In genomic region chr12:55723516-55724225, GRCh38 we compare ENCODE assay signal across 2 cellular contexts.
TF ChIP-seq lines count a peak whose summit lies in the region.

No MANE protein-coding gene starts in this region.

TF ChIP-seq in HCT116, 20 proteins besides CTCF, POLR2A, EP300 and RAD21:
- TF ChIP-seq MAX (IDR thresholded peaks at IDR 0.05) (no peak), ZNF274 (IDR thresholded peaks at IDR 0.05; ENCODE audit: low read depth, low read length) (no peak), SRF (IDR thresholded peaks at IDR 0.05; ENCODE audit: low read depth) (no peak), ZFX (IDR thresholded peaks at IDR 0.05) (no peak), CEBPB (IDR thresholded peaks at IDR 0.05; ENCODE audit: low read depth) (no peak)

TF ChIP-seq in K562, 482 proteins besides CTCF, POLR2A, EP300 and RAD21:
- TF ChIP-seq PPARD (CRISPR knock-in tag; IDR thresholded peaks at IDR 0.05) (no peak), SIRT6 (IDR thresholded peaks at IDR 0.05; ENCODE audit: low read depth, low read length) (peak; percentile 75), SAP30 (IDR thresholded peaks at IDR 0.05; ENCODE audit: borderline replicate concordance, insufficient read depth, low read depth, low read length, poor library complexity, severe bottlenecking) (no peak), POLR2G (IDR thresholded peaks at IDR 0.05; ENCODE audit: low read depth, low read length) (peak; percentile 76), BRCA1 (IDR thresholded peaks at IDR 0.05) (no peak), BRCA1 (CRISPR knock-in tag; IDR thresholded peaks at IDR 0.05) (no peak), RBM22 (IDR thresholded peaks at IDR 0.05; ENCODE audit: low read depth, low read length, poor library complexity, severe bottlenecking) (peak; percentile 17), GTF2E2 (tag; IDR thresholded peaks at IDR 0.05) (no peak), PRPF4 (IDR thresholded peaks at IDR 0.05; ENCODE audit: insufficient read depth, low read depth, low read length, poor library complexity, severe bottlenecking) (no peak), ZSCAN32 (CRISPR knock-in tag; IDR thresholded peaks at IDR 0.05) (no peak), FOXK2 (conservative IDR thresholded peaks at IDR 0.05 in 1 of 2, IDR thresholded peaks at IDR 0.05 in 1 of 2; ENCODE audit: low read depth in 2 of 2) (no peak), JUNB (CRISPR knock-in tag; conservative IDR thresholded peaks at IDR 0.05) (no peak), CEBPG (CRISPR knock-in tag; IDR thresholded peaks at IDR 0.05) (peak; percentile 19; the same call in 1 of the 2 replicates), CEBPG (tag; conservative IDR thresholded peaks at IDR 0.05 in 1 of 2, IDR thresholded peaks at IDR 0.05 in 1 of 2) (no peak), SMAD4 (CRISPR knock-in tag; conservative IDR thresholded peaks at IDR 0.05) (no peak), SMAD3 (CRISPR knock-in tag; conservative IDR thresholded peaks at IDR 0.05) (no peak), STAT5B (CRISPR knock-in tag; IDR thresholded peaks at IDR 0.05) (no peak), RBFOX2 (IDR thresholded peaks at IDR 0.05; ENCODE audit: low read depth, low read length) (peak; percentile 60), TSHZ1 (CRISPR knock-in tag; IDR thresholded peaks at IDR 0.05) (no peak), FOXK1 (CRISPR knock-in tag; IDR thresholded peaks at IDR 0.05; ENCODE audit: borderline replicate concordance) (no peak), ZKSCAN1 (IDR thresholded peaks at IDR 0.05; ENCODE audit: low read depth, low read length) (no peak), TCF15 (CRISPR knock-in tag; IDR thresholded peaks at IDR 0.05) (no peak), EWSR1 (IDR thresholded peaks at IDR 0.05; ENCODE audit: borderline replicate concordance, low read depth, partially characterized antibody) (no peak), POLR2AphosphoS5 (IDR thresholded peaks at IDR 0.05; ENCODE audit: control insufficient read depth, insufficient read depth, low read depth, low read length) (no peak), NR2F6 (CRISPR knock-in tag; IDR thresholded peaks at IDR 0.05) (no peak), SMARCA4 (IDR thresholded peaks at IDR 0.05) (no peak), MCM7 (IDR thresholded peaks at IDR 0.05) (no peak)
